In the genomic region with DNA sequence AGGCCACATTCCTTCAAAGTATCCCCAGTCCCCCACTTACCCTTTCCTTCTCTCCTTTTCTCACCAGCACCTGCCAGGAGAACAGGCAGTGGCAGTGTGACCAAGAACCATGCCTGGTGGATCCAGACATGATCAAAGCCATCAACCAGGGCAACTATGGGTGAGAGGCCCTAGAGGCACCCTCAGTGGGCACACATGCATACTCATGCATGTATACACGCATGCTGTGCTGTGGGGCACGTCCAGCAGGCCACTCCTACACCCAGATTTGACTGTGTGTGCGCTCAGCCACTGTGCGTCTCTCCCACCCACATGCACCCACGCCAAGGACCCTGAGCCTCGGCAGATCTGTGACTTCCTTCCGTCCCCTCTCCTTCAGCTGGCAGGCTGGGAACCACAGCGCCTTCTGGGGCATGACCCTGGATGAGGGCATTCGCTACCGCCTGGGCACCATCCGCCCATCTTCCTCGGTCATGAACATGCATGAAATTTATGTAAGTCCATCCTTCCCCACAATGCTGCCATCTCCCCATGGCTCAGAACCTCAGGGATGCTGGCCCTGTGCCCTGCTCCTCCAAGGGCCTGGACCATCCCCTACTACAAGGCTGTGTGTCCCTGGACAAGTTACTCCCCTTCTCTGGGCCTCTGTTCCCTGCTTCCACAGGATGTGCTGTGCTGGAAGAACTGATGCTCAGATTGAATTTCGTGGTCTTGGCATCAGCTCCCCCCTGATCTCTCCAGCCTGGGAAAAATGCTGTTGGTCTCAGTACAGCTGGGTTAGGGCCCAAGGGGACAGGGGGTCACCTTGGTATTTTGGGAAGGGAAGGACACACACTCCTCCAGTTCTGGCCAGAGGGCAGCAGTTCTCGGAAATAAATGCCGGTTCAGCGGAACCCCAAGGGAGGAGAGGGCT, we compare ENCODE assay signal across 1 cellular context.
TF ChIP-seq lines count a peak whose summit lies in the region.

No MANE protein-coding gene starts in this region.

TF ChIP-seq in IMR-90, 13 proteins besides CTCF, POLR2A, EP300 and RAD21:
- TF ChIP-seq NFE2L2 (IDR thresholded peaks at IDR 0.05; ENCODE audit: low read depth, low read length), result no peak
- TF ChIP-seq MAFK (IDR thresholded peaks at IDR 0.05; ENCODE audit: low read depth, low read length), result no peak
- TF ChIP-seq, protein P1, sequence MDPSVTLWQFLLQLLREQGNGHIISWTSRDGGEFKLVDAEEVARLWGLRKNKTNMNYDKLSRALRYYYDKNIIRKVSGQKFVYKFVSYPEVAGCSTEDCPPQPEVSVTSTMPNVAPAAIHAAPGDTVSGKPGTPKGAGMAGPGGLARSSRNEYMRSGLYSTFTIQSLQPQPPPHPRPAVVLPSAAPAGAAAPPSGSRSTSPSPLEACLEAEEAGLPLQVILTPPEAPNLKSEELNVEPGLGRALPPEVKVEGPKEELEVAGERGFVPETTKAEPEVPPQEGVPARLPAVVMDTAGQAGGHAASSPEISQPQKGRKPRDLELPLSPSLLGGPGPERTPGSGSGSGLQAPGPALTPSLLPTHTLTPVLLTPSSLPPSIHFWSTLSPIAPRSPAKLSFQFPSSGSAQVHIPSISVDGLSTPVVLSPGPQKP (IDR thresholded peaks at IDR 0.05; ENCODE audit: borderline replicate concordance, low read depth, low read length), result no peak
- no peak for TF ChIP-seq CHD1 (IDR thresholded peaks at IDR 0.05; ENCODE audit: low read depth, low read length)
- no peak for TF ChIP-seq SMC3 (IDR thresholded peaks at IDR 0.05; ENCODE audit: low read depth, low read length)
- no peak for TF ChIP-seq BHLHE40 (IDR thresholded peaks at IDR 0.05; ENCODE audit: low read depth, low read length)
- no peak for TF ChIP-seq RCOR1 (IDR thresholded peaks at IDR 0.05; ENCODE audit: insufficient replicate concordance, low read length)
- TF ChIP-seq, protein P2, sequence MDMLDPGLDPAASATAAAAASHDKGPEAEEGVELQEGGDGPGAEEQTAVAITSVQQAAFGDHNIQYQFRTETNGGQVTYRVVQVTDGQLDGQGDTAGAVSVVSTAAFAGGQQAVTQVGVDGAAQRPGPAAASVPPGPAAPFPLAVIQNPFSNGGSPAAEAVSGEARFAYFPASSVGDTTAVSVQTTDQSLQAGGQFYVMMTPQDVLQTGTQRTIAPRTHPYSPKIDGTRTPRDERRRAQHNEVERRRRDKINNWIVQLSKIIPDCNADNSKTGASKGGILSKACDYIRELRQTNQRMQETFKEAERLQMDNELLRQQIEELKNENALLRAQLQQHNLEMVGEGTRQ (IDR thresholded peaks at IDR 0.05; ENCODE audit: low read depth, low read length), result no peak
- TF ChIP-seq RFX5 (IDR thresholded peaks at IDR 0.05; ENCODE audit: low read depth, low read length), result no peak
- TF ChIP-seq MXI1 (IDR thresholded peaks at IDR 0.05; ENCODE audit: borderline replicate concordance, low read depth, low read length), result no peak
